ENCODE assay signal across 1 cellular context in the genomic region with DNA sequence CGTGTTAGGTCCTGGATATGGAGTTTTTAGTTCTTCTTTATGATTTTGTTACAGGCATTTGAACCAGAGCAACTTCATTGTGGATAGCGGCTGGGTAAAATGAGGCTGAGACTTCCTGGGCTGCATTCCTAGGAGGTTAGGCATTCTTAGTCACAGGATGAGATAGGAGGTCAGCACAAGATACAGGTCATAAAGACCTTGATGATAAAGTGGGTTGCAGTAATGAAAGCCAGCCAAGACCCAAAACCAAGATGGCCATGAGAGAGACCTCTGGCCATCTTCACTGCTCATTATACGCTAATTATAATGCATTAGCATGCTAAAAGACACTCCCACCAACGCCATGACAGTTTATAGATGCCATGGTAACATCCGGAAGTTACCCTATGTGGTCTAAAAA.
TF ChIP-seq lines count a peak whose summit lies in the region.

No MANE protein-coding gene starts in this region.

TF ChIP-seq in endothelial cell of umbilical vein, 7 proteins besides CTCF, POLR2A, EP300 and RAD21:
- TF ChIP-seq GATA2 (IDR thresholded peaks at IDR 0.05; ENCODE audit: insufficient read depth, insufficient read length, low read depth, low read length): peak; percentile 26
- TF ChIP-seq, protein P1, sequence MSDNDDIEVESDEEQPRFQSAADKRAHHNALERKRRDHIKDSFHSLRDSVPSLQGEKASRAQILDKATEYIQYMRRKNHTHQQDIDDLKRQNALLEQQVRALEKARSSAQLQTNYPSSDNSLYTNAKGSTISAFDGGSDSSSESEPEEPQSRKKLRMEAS (IDR thresholded peaks at IDR 0.05; ENCODE audit: insufficient read depth, insufficient read length): no peak
TF ChIP-seq in endothelial cell of umbilical vein: peak in this region for 1.
